8 cellular contexts compared by ENCODE assay signal in genomic region chr11:6234314-6235031, GRCh38. TPM values are rescaled to one million over a fixed set of nuclear protein-coding genes. Genes with fewer than 3 reads are reported as not detected.
A peak's percentile ranks its signal among the peaks of the same experiment; 100 is the strongest.
DNase-seq lines count a peak whose midpoint lies in the region; ATAC-seq and TF ChIP-seq lines count a peak whose summit lies in the region.

TSS of gene FHIP1B (minus strand) at chr11:6234636. CDS start at chr11:6224516, 10,120 bp downstream.

- H3K4me3 Mint-ChIP-seq in activated T-cell treated with anti-CD3 and anti-CD28 coated beads, Interleukin-2, amount 50 U/mL, for 24 hours: peak within 1 kb of the TSS; percentile 99

- peak; percentile 95 for ATAC-seq in GM21619 (IDR thresholded peaks at IDR 0.05; ENCODE audit: unreplicated experiment)

- H3K36me3 ChIP-seq in mucosa of rectum (ENCODE audit: control insufficient read depth in 2 of 2, insufficient read depth in 2 of 2, low read length in 2 of 2): no peaks in the 10 kb centered on the region

- DNase-seq in DMS153 (lab: John Stamatoyannopoulos, UW) (peak; percentile 99), erythroblast (lab: John Stamatoyannopoulos, UW) (peak; percentile 100)
- DNase-seq in Jurkat, Clone E6-1 (ENCODE audit: low read depth, low spot score): peak; percentile 99
- DNase-seq in activated T-cell treated with anti-CD3 and anti-CD28 coated beads, Interleukin-2, amount 50 U/mL, for 24 hours: peak; percentile 98
- DNase-seq in stimulated activated CD8-positive, alpha-beta memory T cell treated with anti-CD3 and anti-CD28 coated beads, Interleukin-7, amount 100 ng/mL, for 1 hour (ENCODE audit: low read depth in 2 of 2): peak; percentile 96 to 99

- no peaks in the 10 kb centered on the region for H3K9me3 Mint-ChIP-seq in activated T-cell treated with anti-CD3 and anti-CD28 coated beads, Interleukin-2, amount 50 U/mL, for 24 hours

- H3K9ac ChIP-seq in mucosa of rectum (ENCODE audit: low read depth in 1 of 2, low read length in 2 of 2): peak within 1 kb of the TSS; percentile 96

- H3K9me3 ChIP-seq in mucosa of rectum (ENCODE audit: control insufficient read depth in 2 of 2, low read length in 2 of 2): no peaks in the 10 kb centered on the region

- H3K4me1 ChIP-seq in mucosa of rectum (ENCODE audit: control insufficient read depth in 2 of 2, insufficient read depth in 2 of 2, low read length in 2 of 2): peaks cover 19 to 20% of the 10 kb centered on the region in 2 donors

- peak within 1 kb of the TSS; percentile 93 to 96 for H3K27ac ChIP-seq in mucosa of rectum (ENCODE audit: low read depth in 2 of 2, low read length in 2 of 2)

- no peaks in the 10 kb centered on the region for H3K27me3 Mint-ChIP-seq in activated T-cell treated with anti-CD3 and anti-CD28 coated beads, Interleukin-2, amount 50 U/mL, for 24 hours

- H3K36me3 Mint-ChIP-seq in activated T-cell treated with anti-CD3 and anti-CD28 coated beads, Interleukin-2, amount 50 U/mL, for 24 hours (ENCODE audit: low read depth): peaks cover 14% of the 10 kb centered on the region

- no peaks in the 10 kb centered on the region for H3K27me3 ChIP-seq in mucosa of rectum (ENCODE audit: control insufficient read depth in 2 of 2, insufficient read depth in 2 of 2, low read length in 2 of 2)

- peak within 1 kb of the TSS; percentile 98 for H3K27ac Mint-ChIP-seq in activated T-cell treated with anti-CD3 and anti-CD28 coated beads, Interleukin-2, amount 50 U/mL, for 24 hours

- peak; percentile 65 for TF ChIP-seq POLR2A in erythroblast (IDR thresholded peaks at IDR 0.05; ENCODE audit: low read length)

- H3K4me3 ChIP-seq in Jurkat, Clone E6-1 (ENCODE audit: low read length): peak within 1 kb of the TSS; percentile 98
- peak within 1 kb of the TSS; percentile 95 to 99 for H3K4me3 ChIP-seq in mucosa of rectum (ENCODE audit: low read length in 2 of 2)

- H3K4me1 Mint-ChIP-seq in activated T-cell treated with anti-CD3 and anti-CD28 coated beads, Interleukin-2, amount 50 U/mL, for 24 hours (ENCODE audit: low read depth): peaks cover 45% of the 10 kb centered on the region

TF ChIP-seq in PFSK-1, 5 proteins besides CTCF, POLR2A, EP300 and RAD21:
- TF ChIP-seq TAF1 (IDR thresholded peaks at IDR 0.05; ENCODE audit: borderline replicate concordance, insufficient read depth, low read length) (peak; percentile 83; the same call in 1 of the 2 replicates), POLR2AphosphoS5 (IDR thresholded peaks at IDR 0.05; ENCODE audit: low read depth, low read length) (peak; percentile 57; the same call in 1 of the 2 replicates), SIN3A (IDR thresholded peaks at IDR 0.05; ENCODE audit: borderline replicate concordance, insufficient read depth, low read length) (peak; percentile 86; the same call in 1 of the 2 replicates), FOXP2 (optimal IDR thresholded peaks at IDR 0.05; ENCODE audit: borderline replicate concordance, extremely low read depth, extremely low read length, insufficient read depth) (peak; percentile 96), REST (IDR thresholded peaks at IDR 0.05; ENCODE audit: insufficient read depth in 1 of 2, low read depth in 2 of 2, low read length in 2 of 2) (no peak)

RNA-seq across cellular contexts. Expression of gene FHIP1B, which starts in this region (rescaled TPM):
- polyA plus RNA-seq in Jurkat, Clone E6-1 (2012; ENCODE audit: insufficient read depth, insufficient read length): 22.6 TPM
- polyA plus RNA-seq in PFSK-1 (2012; ENCODE audit: insufficient read length, low read depth): 14.5 TPM

Comparison
In these comparisons a context has a peak if more than half of its experiments do, and no peak if none do; other contexts are left out.
1. Peak in every context shown above with its lines: DNase-seq, ATAC-seq, H3K4me3 ChIP-seq and H3K27ac ChIP-seq.